In the genomic region with DNA sequence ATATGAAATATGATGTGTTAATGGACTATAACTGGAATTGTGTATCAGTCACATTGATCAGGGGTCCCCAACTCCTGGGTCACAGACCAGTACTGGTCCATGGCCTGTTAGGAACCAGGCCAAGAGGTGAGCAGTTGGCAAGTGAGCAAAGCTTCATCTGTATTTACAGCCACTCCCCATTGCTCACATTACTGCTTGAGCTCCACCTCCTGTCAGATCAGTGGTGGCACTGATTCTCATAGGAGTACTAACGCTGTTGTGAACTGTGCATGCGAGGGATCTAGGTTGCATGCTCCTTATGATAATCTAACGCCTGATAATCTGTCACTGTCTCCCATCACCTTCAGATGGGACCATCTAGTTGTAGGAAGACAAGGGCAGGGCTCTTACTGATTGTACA, we compare ENCODE assay signal across 12 cellular contexts.
A peak's percentile ranks its signal among the peaks of the same experiment; 100 is the strongest.
DNase-seq lines count a peak whose midpoint lies in the region; ATAC-seq and TF ChIP-seq lines count a peak whose summit lies in the region.
"Had no signal": no experiment of that assay in that cellular context is flagged by ENCODE, and none has a peak within 500 bp of the region (broad histone marks: within the 10 kb centered on the region; RNA-seq: fewer than 3 reads in every experiment).

No MANE protein-coding gene starts in this region.

- DNase-seq in activated naive CD4-positive, alpha-beta T cell treated with anti-CD3 and anti-CD28 coated beads, Interleukin-2, amount 50 U/mL, for 72 hours (ENCODE audit: low spot score in 2 of 2) = no peak
- DNase-seq in activated naive CD4-positive, alpha-beta T cell treated with anti-CD3 and anti-CD28 coated beads, Interleukin-2, amount 10 ng/mL, durations not matched to agents 7 days and 5 days = no peak
- DNase-seq in Jurkat, Clone E6-1 (ENCODE audit: low read depth, low spot score) = peak; percentile 45
- DNase-seq in stimulated activated naive CD8-positive, alpha-beta T cell treated with anti-CD3 and anti-CD28 coated beads, Interleukin-15, amount 100 ng/mL, for 72 hours = no peak
- no peak for DNase-seq in ACHN
- no peak for DNase-seq in gastrocnemius medialis
- DNase-seq: activated CD8-positive, alpha-beta memory T cell treated with anti-CD3 and anti-CD28 coated beads for 24 hours; hypothalamus; NCI-H524; right cardiac atrium had no signal

- TF ChIP-seq CTCF in gastrocnemius medialis (IDR thresholded peaks at IDR 0.05 in 4 of 5, conservative IDR thresholded peaks at IDR 0.05 in 1 of 5) = no peak

- H3K36me3 ChIP-seq in gastrocnemius medialis = peaks cover 0 to 16% of the 10 kb centered on the region in 2 donors

- no peak overlapping the region for H3K27ac ChIP-seq in gastrocnemius medialis

- H3K4me3 ChIP-seq in Jurkat, Clone E6-1 (ENCODE audit: low read length) = no peak overlapping the region
- H3K4me3 ChIP-seq in gastrocnemius medialis = no peak overlapping the region

- H3K9me3 Mint-ChIP-seq in activated naive CD4-positive, alpha-beta T cell treated with anti-CD3 and anti-CD28 coated beads, Interleukin-2, amount 50 U/mL, for 72 hours = no peaks in the 10 kb centered on the region
- H3K9me3 Mint-ChIP-seq in activated naive CD4-positive, alpha-beta T cell treated with anti-CD3 and anti-CD28 coated beads, Interleukin-2, amount 10 ng/mL, durations not matched to agents 7 days and 5 days = no peaks in the 10 kb centered on the region
- H3K9me3 Mint-ChIP-seq in stimulated activated naive CD8-positive, alpha-beta T cell treated with anti-CD3 and anti-CD28 coated beads, Interleukin-15, amount 100 ng/mL, for 72 hours = no peaks in the 10 kb centered on the region

- peaks cover 24 to 28% of the 10 kb centered on the region in 2 donors for H3K4me1 ChIP-seq in gastrocnemius medialis

- no peaks in the 10 kb centered on the region for H3K9me3 ChIP-seq in gastrocnemius medialis

- no peaks in the 10 kb centered on the region for H3K27me3 ChIP-seq in gastrocnemius medialis

- peak overlapping the region in 1 of 2 donors; percentile 54 for H3K27ac Mint-ChIP-seq in activated naive CD4-positive, alpha-beta T cell treated with anti-CD3 and anti-CD28 coated beads, Interleukin-2, amount 50 U/mL, for 72 hours
- H3K27ac Mint-ChIP-seq in activated naive CD4-positive, alpha-beta T cell treated with anti-CD3 and anti-CD28 coated beads, Interleukin-2, amount 10 ng/mL, durations not matched to agents 7 days and 5 days = no peak overlapping the region
- H3K27ac Mint-ChIP-seq in stimulated activated naive CD8-positive, alpha-beta T cell treated with anti-CD3 and anti-CD28 coated beads, Interleukin-15, amount 100 ng/mL, for 72 hours = no peak overlapping the region

- peaks cover 39% of the 10 kb centered on the region for H3K4me1 Mint-ChIP-seq in activated naive CD4-positive, alpha-beta T cell treated with anti-CD3 and anti-CD28 coated beads, Interleukin-2, amount 10 ng/mL, durations not matched to agents 7 days and 5 days
- H3K4me1 Mint-ChIP-seq in stimulated activated naive CD8-positive, alpha-beta T cell treated with anti-CD3 and anti-CD28 coated beads, Interleukin-15, amount 100 ng/mL, for 72 hours = peaks cover 54% of the 10 kb centered on the region

- TF ChIP-seq POLR2A in gastrocnemius medialis (IDR thresholded peaks at IDR 0.05) = no peak

- ATAC-seq in activated naive CD4-positive, alpha-beta T cell treated with anti-CD3 and anti-CD28 coated beads, Interleukin-2, amount 50 U/mL, for 72 hours = peak; percentile 29 to 31
- ATAC-seq in GM21825 (IDR thresholded peaks at IDR 0.05; ENCODE audit: unreplicated experiment) (peak; percentile 26), HG03520 (IDR thresholded peaks at IDR 0.05; ENCODE audit: unreplicated experiment) (no peak), gastrocnemius medialis (no peak)
- peak; percentile 43 for ATAC-seq in stimulated activated naive CD8-positive, alpha-beta T cell treated with anti-CD3 and anti-CD28 coated beads, Interleukin-15, amount 100 ng/mL, for 72 hours
- ATAC-seq: right cardiac atrium had no signal

- H3K4me3 Mint-ChIP-seq in activated naive CD4-positive, alpha-beta T cell treated with anti-CD3 and anti-CD28 coated beads, Interleukin-2, amount 10 ng/mL, durations not matched to agents 7 days and 5 days = no peak overlapping the region
- no peak overlapping the region for H3K4me3 Mint-ChIP-seq in stimulated activated naive CD8-positive, alpha-beta T cell treated with anti-CD3 and anti-CD28 coated beads, Interleukin-15, amount 100 ng/mL, for 72 hours

- intact Hi-C loops in gastrocnemius medialis (cut with DNase I; ENCODE audit: low total_unique reads) = loop anchor here (2.0 kb wide), 1 partner anchor 73 kb away; the partner anchor contains the start of gene CDK17

- CTCF ChIA-PET in activated naive CD4-positive, alpha-beta T cell treated with anti-CD3 and anti-CD28 coated beads, Interleukin-2, amount 10 ng/mL, durations not matched to agents 7 days and 5 days (lab: Charles Lee) = no interaction called here

- peaks cover 5 to 22% of the 10 kb centered on the region in 2 donors for H3K36me3 Mint-ChIP-seq in activated naive CD4-positive, alpha-beta T cell treated with anti-CD3 and anti-CD28 coated beads, Interleukin-2, amount 50 U/mL, for 72 hours
- H3K36me3 Mint-ChIP-seq in activated naive CD4-positive, alpha-beta T cell treated with anti-CD3 and anti-CD28 coated beads, Interleukin-2, amount 10 ng/mL, durations not matched to agents 7 days and 5 days = peaks cover 35% of the 10 kb centered on the region

- in situ Hi-C loops in ACHN (cut with HindIII; ENCODE audit: low pct_ligation_motif_present, low pct_unique_long_range_greater_than_20kb, low sequenced_read_pairs) = no loop called here
- in situ Hi-C loops in gastrocnemius medialis (cut with MboI; ENCODE audit: low sequenced_read_pairs in 4 of 4) = no loop called here

- H3K27me3 Mint-ChIP-seq in activated naive CD4-positive, alpha-beta T cell treated with anti-CD3 and anti-CD28 coated beads, Interleukin-2, amount 10 ng/mL, durations not matched to agents 7 days and 5 days = no peaks in the 10 kb centered on the region
- no peaks in the 10 kb centered on the region for H3K27me3 Mint-ChIP-seq in stimulated activated naive CD8-positive, alpha-beta T cell treated with anti-CD3 and anti-CD28 coated beads, Interleukin-15, amount 100 ng/mL, for 72 hours

Comparison
In these comparisons a context has a peak if more than half of its experiments do, and no peak if none do; other contexts are left out.
1. ATAC-seq: peak in activated naive CD4-positive, alpha-beta T cell treated with anti-CD3 and anti-CD28 coated beads, Interleukin-2, amount 50 U/mL, for 72 hours (2 of 2), GM21825 (single experiment) and stimulated activated naive CD8-positive, alpha-beta T cell treated with anti-CD3 and anti-CD28 coated beads, Interleukin-15, amount 100 ng/mL, for 72 hours (single experiment); none in HG03520 (single experiment) and gastrocnemius medialis (0 of 2).